Comparison of ENCODE assay signal across 8 cellular contexts in the genomic region with DNA sequence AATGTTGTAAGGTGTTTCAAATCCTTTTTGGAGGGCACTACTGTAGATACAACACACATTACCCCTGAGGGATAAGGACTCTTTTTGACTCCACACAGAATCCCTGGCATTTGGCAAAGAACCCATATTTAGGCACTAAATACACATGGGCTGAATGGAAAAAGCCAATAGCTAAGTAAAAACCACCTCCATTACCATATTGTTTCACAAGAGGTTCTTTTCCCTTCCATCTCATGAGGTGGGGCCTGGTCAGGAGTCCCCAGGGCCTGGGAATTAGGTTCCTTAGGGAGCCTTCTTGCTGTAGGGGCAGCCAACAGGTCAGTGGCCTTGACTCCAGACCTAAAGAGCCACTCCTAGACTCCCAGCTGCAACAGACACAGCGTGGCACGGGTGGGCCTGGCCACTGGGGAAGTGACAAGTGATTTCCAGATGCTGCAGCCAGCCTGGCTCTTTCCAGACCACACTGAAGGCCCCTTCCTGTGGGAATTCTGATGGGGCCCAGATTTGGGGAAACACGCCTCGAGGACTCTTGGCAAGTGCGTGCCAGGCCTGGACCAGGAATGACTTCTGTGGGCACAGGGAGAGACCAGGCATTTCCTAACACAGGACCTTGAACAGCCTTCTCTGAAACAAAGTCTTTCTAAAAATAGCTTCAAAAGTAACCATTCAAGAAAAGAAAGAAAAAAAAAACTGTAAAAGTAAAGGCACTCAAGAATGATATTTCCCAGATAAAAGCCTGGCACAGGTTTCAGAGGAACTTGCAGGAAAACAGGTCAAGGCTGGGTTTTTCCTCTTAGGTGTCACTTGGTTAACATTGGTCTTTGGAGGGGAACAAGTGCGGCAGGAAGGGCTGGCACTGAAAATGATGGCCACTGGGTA. TPM values are rescaled to one million over a fixed set of nuclear protein-coding genes. Genes with fewer than 3 reads are reported as not detected.
A peak's percentile ranks its signal among the peaks of the same experiment; 100 is the strongest.
DNase-seq lines count a peak whose midpoint lies in the region; ATAC-seq lines count a peak whose summit lies in the region.

No MANE protein-coding gene starts in this region.

- peaks cover 55% of the 10 kb centered on the region for H3K4me1 ChIP-seq in adipocyte (ENCODE audit: control insufficient read depth, insufficient read depth, low read length)

- H3K4me3 ChIP-seq in adipocyte (ENCODE audit: low read length), result peak overlapping the region; percentile 17

- DNase-seq in HS-27A (ENCODE audit: low read depth) (peak; percentile 76), adipocyte (ENCODE audit: low read depth) (peak; percentile 94), hepatic stellate cell (ENCODE audit: low spot score) (peak; percentile 74), NCI-H2029 (lab: John Stamatoyannopoulos, UW) (no peak), HT-29 (ENCODE audit: low spot score) (no peak)
- no peak for DNase-seq in stimulated activated naive CD8-positive, alpha-beta T cell treated with anti-CD3 and anti-CD28 coated beads, Interleukin-15, amount 100 ng/mL, for 72 hours
- DNase-seq in stimulated activated CD4-positive, alpha-beta T cell treated with anti-CD3 and anti-CD28 coated beads, Interleukin-15, amount 100 ng/mL, for 24 hours, result no peak

- H3K27me3 Mint-ChIP-seq in stimulated activated naive CD8-positive, alpha-beta T cell treated with anti-CD3 and anti-CD28 coated beads, Interleukin-15, amount 100 ng/mL, for 72 hours, result no peaks in the 10 kb centered on the region

- H3K9me3 Mint-ChIP-seq in stimulated activated naive CD8-positive, alpha-beta T cell treated with anti-CD3 and anti-CD28 coated beads, Interleukin-15, amount 100 ng/mL, for 72 hours, result no peaks in the 10 kb centered on the region

- peak overlapping the region; percentile 60 to 74 for H3K4me3 Mint-ChIP-seq in stimulated activated naive CD8-positive, alpha-beta T cell treated with anti-CD3 and anti-CD28 coated beads, Interleukin-15, amount 100 ng/mL, for 72 hours

- H3K4me1 Mint-ChIP-seq in stimulated activated naive CD8-positive, alpha-beta T cell treated with anti-CD3 and anti-CD28 coated beads, Interleukin-15, amount 100 ng/mL, for 72 hours, result peaks cover 59% of the 10 kb centered on the region

- peaks cover 41% of the 10 kb centered on the region for H3K36me3 ChIP-seq in adipocyte (ENCODE audit: control insufficient read depth, insufficient read depth, low read length, severe bottlenecking)

- H3K9ac ChIP-seq in adipocyte (ENCODE audit: low read length), result peak overlapping the region; percentile 79

- no peak for ATAC-seq in stimulated activated naive CD8-positive, alpha-beta T cell treated with anti-CD3 and anti-CD28 coated beads, Interleukin-15, amount 100 ng/mL, for 72 hours
- no peak for ATAC-seq in HG03095 (IDR thresholded peaks at IDR 0.05; ENCODE audit: unreplicated experiment)

- H3K9me3 ChIP-seq in adipocyte (ENCODE audit: control insufficient read depth, low read length), result no peaks in the 10 kb centered on the region

- H3K27ac Mint-ChIP-seq in stimulated activated naive CD8-positive, alpha-beta T cell treated with anti-CD3 and anti-CD28 coated beads, Interleukin-15, amount 100 ng/mL, for 72 hours, result peak overlapping the region; percentile 89 to 96

- no peaks in the 10 kb centered on the region for H3K27me3 ChIP-seq in adipocyte (replicated peaks; ENCODE audit: control insufficient read depth, insufficient read depth, low read length)

RNA-seq across cellular contexts. Expression of a gene that starts 18.1 kb away (rescaled TPM):
- 10.4 and 13.1 TPM in 2 replicates for total RNA-seq in HT-29 (2014; rRNA removed; shearing (Covaris generic))

RNA-seq across cellular contexts. Expression of a gene that starts 40.6 kb away (rescaled TPM):
- total RNA-seq in HT-29 (2014; rRNA removed; shearing (Covaris generic)), result not detected in 2 replicates

Comparison
In these comparisons a context has a peak if more than half of its experiments do, and no peak if none do; other contexts are left out.
1. DNase-seq: peak in HS-27A (single experiment), adipocyte (single experiment) and hepatic stellate cell (single experiment); none in stimulated activated naive CD8-positive, alpha-beta T cell treated with anti-CD3 and anti-CD28 coated beads, Interleukin-15, amount 100 ng/mL, for 72 hours (0 of 2), stimulated activated CD4-positive, alpha-beta T cell treated with anti-CD3 and anti-CD28 coated beads, Interleukin-15, amount 100 ng/mL, for 24 hours (single experiment), NCI-H2029 (single experiment) and HT-29 (single experiment).